In the genomic region with DNA sequence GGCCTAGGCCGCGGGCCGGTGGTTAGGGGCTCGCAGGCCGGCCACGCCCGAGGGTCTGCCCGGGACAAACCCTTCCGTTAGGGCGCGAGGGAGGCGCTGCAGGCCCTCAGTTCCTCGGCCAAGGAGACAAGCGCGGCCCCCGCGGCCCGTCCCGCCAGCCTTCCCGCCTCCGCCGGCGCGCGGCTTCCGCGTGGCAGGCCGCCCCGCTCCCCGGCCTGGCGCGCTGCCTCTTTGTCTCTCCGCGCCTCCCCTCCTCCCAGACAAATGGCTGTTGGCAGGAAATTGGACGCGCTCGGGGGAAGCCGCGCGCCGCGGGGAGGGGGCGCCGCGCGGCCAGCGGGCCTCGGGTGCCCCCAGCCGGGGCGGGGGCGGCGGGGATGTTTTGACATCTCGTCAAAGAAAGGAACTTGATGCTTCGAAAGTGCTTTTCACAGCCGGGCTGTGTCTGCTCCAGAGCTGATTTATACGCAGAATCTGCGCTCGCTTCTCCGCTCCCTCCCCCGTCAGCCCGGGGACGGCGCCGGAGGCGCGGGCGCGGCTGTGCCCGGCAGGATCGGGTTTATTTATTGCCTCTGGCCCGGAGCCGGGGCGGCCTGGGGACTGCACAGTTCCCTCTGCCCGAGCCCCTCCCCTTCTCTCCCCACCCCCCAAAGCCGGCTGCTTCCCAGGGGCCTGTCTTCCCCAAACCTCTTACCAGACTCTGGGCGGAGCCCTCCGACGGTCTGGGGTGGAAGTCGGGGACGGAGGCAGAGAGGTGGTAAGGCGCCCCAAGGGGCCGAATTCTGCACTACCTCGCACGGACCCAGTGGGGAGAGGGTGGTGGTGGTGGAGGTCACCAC, we compare ENCODE assay signal across 1 cellular context.
A peak's percentile ranks its signal among the peaks of the same experiment; 100 is the strongest.
TF ChIP-seq lines count a peak whose summit lies in the region.

No MANE protein-coding gene starts in this region.

TF ChIP-seq in SK-N-SH, 30 proteins besides CTCF, POLR2A, EP300 and RAD21:
- TF ChIP-seq, protein P1, sequence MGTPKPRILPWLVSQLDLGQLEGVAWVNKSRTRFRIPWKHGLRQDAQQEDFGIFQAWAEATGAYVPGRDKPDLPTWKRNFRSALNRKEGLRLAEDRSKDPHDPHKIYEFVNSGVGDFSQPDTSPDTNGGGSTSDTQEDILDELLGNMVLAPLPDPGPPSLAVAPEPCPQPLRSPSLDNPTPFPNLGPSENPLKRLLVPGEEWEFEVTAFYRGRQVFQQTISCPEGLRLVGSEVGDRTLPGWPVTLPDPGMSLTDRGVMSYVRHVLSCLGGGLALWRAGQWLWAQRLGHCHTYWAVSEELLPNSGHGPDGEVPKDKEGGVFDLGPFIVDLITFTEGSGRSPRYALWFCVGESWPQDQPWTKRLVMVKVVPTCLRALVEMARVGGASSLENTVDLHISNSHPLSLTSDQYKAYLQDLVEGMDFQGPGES (IDR thresholded peaks at IDR 0.05; ENCODE audit: low read depth, low read length), result no peak
- TF ChIP-seq PBX3 (IDR thresholded peaks at IDR 0.05) (0 out of 2 replicates have a peak, but pooled peaks have one; percentile 22), NFIC (IDR thresholded peaks at IDR 0.05; ENCODE audit: borderline replicate concordance) (peak; percentile 31; the same call in 1 of the 2 replicates), POLR2AphosphoS5 (IDR thresholded peaks at IDR 0.05; ENCODE audit: low read depth, low read length) (peak; percentile 27; the same call in 1 of the 2 replicates), TAF1 (IDR thresholded peaks at IDR 0.05; ENCODE audit: borderline replicate concordance, low read depth, low read length) (peak; percentile 21)
TF ChIP-seq in SK-N-SH: peak in this region for 4.
